In genomic region chr2:207617011-207617671, GRCh38 we compare ENCODE assay signal across 10 cellular contexts. TPM values are rescaled to one million over a fixed set of nuclear protein-coding genes. Genes with fewer than 3 reads are reported as not detected.
DNase-seq lines count a peak whose midpoint lies in the region; FAIRE-seq and TF ChIP-seq lines count a peak whose summit lies in the region.
"Had no signal": no experiment of that assay in that cellular context is flagged by ENCODE, and none has a peak within 500 bp of the region (broad histone marks: within the 10 kb centered on the region; RNA-seq: fewer than 3 reads in every experiment).

No MANE protein-coding gene starts in this region.

- no peaks in the 10 kb centered on the region for H3K9me3 ChIP-seq in Caco-2
- H3K9me3 ChIP-seq in MM.1S (replicated peaks; ENCODE audit: insufficient read depth, low read length): no peaks in the 10 kb centered on the region
- no peaks in the 10 kb centered on the region for H3K9me3 ChIP-seq in CD8-positive, alpha-beta memory T cell (ENCODE audit: low read length)

- H4K20me1 ChIP-seq in MM.1S (ENCODE audit: insufficient read depth, low read length): no peaks in the 10 kb centered on the region

- FAIRE-seq in GM12891 (lab: Jason Lieb, UNC): no peak

- DNase-seq in Caco-2: no peak
- peak; percentile 77 for DNase-seq in RWPE1 (ENCODE audit: low spot score)
- peak; percentile 96 for DNase-seq in fibroblast of mammary gland (ENCODE audit: low read depth)
- peak; percentile 75 for DNase-seq in non-pigmented ciliary epithelial cell (ENCODE audit: low read depth)
- DNase-seq in MM.1S: no peak
- no peak for DNase-seq in cardiac septum (ENCODE audit: low spot score)
- no peak for DNase-seq in CD8-positive, alpha-beta memory T cell
- no peak for DNase-seq in GM12891 (ENCODE audit: insufficient read length, low spot score)
- DNase-seq: activated CD4-positive, alpha-beta T cell treated with anti-CD3 and anti-CD28 coated beads for 4 hours; NCI-H1092 treated with DMSO at 0.1 percent for 48 hours had no signal

- H3K4me1 Mint-ChIP-seq in Caco-2 (ENCODE audit: low read depth, unreplicated experiment): peaks cover 13% of the 10 kb centered on the region
- H3K4me1 Mint-ChIP-seq in CD8-positive, alpha-beta memory T cell: peaks cover 13 to 37% (median 26%) of the 10 kb centered on the region in 3 donors

- H3K27ac ChIP-seq in RWPE1 (peak overlapping the region; percentile 75), MM.1S (ENCODE audit: low read length) (no peak overlapping the region)
- H3K27ac ChIP-seq in CD8-positive, alpha-beta memory T cell (ENCODE audit: low read depth, low read length): no peak overlapping the region

- H3K27me3 ChIP-seq in Caco-2 (replicated peaks; ENCODE audit: control insufficient read depth, insufficient read depth, low read length) (no peaks in the 10 kb centered on the region), MM.1S (replicated peaks; ENCODE audit: insufficient read depth, low read length) (no peaks in the 10 kb centered on the region)
- no peaks in the 10 kb centered on the region for H3K27me3 ChIP-seq in CD8-positive, alpha-beta memory T cell (ENCODE audit: insufficient read depth, low read length, poor library complexity, severe bottlenecking)

- H3K79me2 ChIP-seq in MM.1S (ENCODE audit: low read length): no peaks in the 10 kb centered on the region; the same call in 1 of the 2 replicates

- CTCF ChIA-PET in Caco-2 (lab: Charles Lee): no interaction called here
- CTCF ChIA-PET in RWPE1 (lab: Yijun Ruan, JAX): interaction anchor here (0.7 kb wide), 1 partner anchor 9 kb away, joined by 4 read pairs; no protein-coding TSS in a partner anchor
- CTCF ChIA-PET in CD8-positive, alpha-beta memory T cell (lab: Charles Lee): interaction anchor here (0.9 kb wide), 1 partner anchor 8 kb away, joined by 3 read pairs; no protein-coding TSS in a partner anchor

- H3K4me2 ChIP-seq in MM.1S (ENCODE audit: low read depth, low read length): no peak overlapping the region

- no peaks in the 10 kb centered on the region for H3K9me2 ChIP-seq in MM.1S (replicated peaks; ENCODE audit: insufficient read depth, low read length)

- no peak overlapping the region for H3K9ac ChIP-seq in MM.1S (ENCODE audit: low read length)

- no peaks in the 10 kb centered on the region for H3K9me3 Mint-ChIP-seq in Caco-2 (ENCODE audit: unreplicated experiment)
- no peaks in the 10 kb centered on the region for H3K9me3 Mint-ChIP-seq in CD8-positive, alpha-beta memory T cell

- H3K36me3 Mint-ChIP-seq in Caco-2 (ENCODE audit: insufficient read depth, unreplicated experiment): peaks cover 60% of the 10 kb centered on the region
- peaks cover 14 to 73% (median 22%) of the 10 kb centered on the region in 3 donors for H3K36me3 Mint-ChIP-seq in CD8-positive, alpha-beta memory T cell

- intact Hi-C loops in Caco-2 (cut with micrococcal nuclease; ENCODE audit: unreplicated experiment) (no loop called here), cardiac septum (cut with DNase I) (no loop called here)

- POLR2A ChIA-PET in Caco-2 (lab: Charles Lee): interaction anchor here (0.5 kb wide), 1 partner anchor 94 kb away, joined by 3 read pairs; the partner anchor contains the start of gene CCNYL1
- POLR2A ChIA-PET in RWPE1 (lab: Yijun Ruan, JAX; ENCODE audit: low non-redundant PET): no interaction called here
- POLR2A ChIA-PET in CD8-positive, alpha-beta memory T cell (lab: Charles Lee): no interaction called here

- H3K27me3 Mint-ChIP-seq in Caco-2 (ENCODE audit: insufficient read depth, unreplicated experiment): no peaks in the 10 kb centered on the region
- no peaks in the 10 kb centered on the region for H3K27me3 Mint-ChIP-seq in CD8-positive, alpha-beta memory T cell

- BruUV-seq in Caco-2 (replicated peaks; lab: Mats Ljungman, UMichigan): no TSS peak

- H3K4me3 ChIP-seq in Caco-2 (ENCODE audit: low read depth, low read length): no peak overlapping the region
- no peak overlapping the region for H3K4me3 ChIP-seq in fibroblast of mammary gland (ENCODE audit: control insufficient read depth, low read depth, low read length)
- no peak overlapping the region for H3K4me3 ChIP-seq in MM.1S (ENCODE audit: low read length)
- no peak overlapping the region for H3K4me3 ChIP-seq in CD8-positive, alpha-beta memory T cell (ENCODE audit: low read length)

- peak overlapping the region; percentile 33 for H3K27ac Mint-ChIP-seq in Caco-2 (ENCODE audit: unreplicated experiment)
- H3K27ac Mint-ChIP-seq in CD8-positive, alpha-beta memory T cell: peak overlapping the region in 3 of 8 donors; percentile 26 to 73 (median 35)

- no peak for TF ChIP-seq CTCF in Caco-2 (IDR thresholded peaks at IDR 0.05; ENCODE audit: insufficient read depth in 1 of 2, low read depth in 1 of 2, low read length in 1 of 2, severe bottlenecking in 1 of 2, unreplicated experiment in 1 of 2)
- TF ChIP-seq CTCF in RWPE1 (conservative IDR thresholded peaks at IDR 0.05; ENCODE audit: low read depth): no peak
- no peak for TF ChIP-seq CTCF in fibroblast of mammary gland (conservative IDR thresholded peaks at IDR 0.05; ENCODE audit: control insufficient read depth, insufficient read depth, low read depth, low read length)
- no peak for TF ChIP-seq CTCF in MM.1S (IDR thresholded peaks at IDR 0.05; ENCODE audit: low read length)

- peaks cover 4% of the 10 kb centered on the region for H3K36me3 ChIP-seq in Caco-2 (ENCODE audit: control insufficient read depth, insufficient read depth, low read length)
- no peaks in the 10 kb centered on the region for H3K36me3 ChIP-seq in MM.1S (replicated peaks; ENCODE audit: insufficient read depth, low read length)
- H3K36me3 ChIP-seq in CD8-positive, alpha-beta memory T cell (ENCODE audit: insufficient read depth, low read length): peaks cover 33% of the 10 kb centered on the region

- H3K4me3 Mint-ChIP-seq in Caco-2 (ENCODE audit: unreplicated experiment): no peak overlapping the region
- H3K4me3 Mint-ChIP-seq in CD8-positive, alpha-beta memory T cell: peak overlapping the region in 1 of 7 donors; percentile 53

- no peak overlapping the region for H2AFZ ChIP-seq in MM.1S (ENCODE audit: low read length)

- no peaks in the 10 kb centered on the region for H3F3A ChIP-seq in MM.1S (ENCODE audit: insufficient read depth, low read length)

- H3K4me1 ChIP-seq in Caco-2 (peaks cover 15% of the 10 kb centered on the region), MM.1S (ENCODE audit: low read length) (no peaks in the 10 kb centered on the region)
- H3K4me1 ChIP-seq in CD8-positive, alpha-beta memory T cell (ENCODE audit: insufficient read depth, low read length): peaks cover 13% of the 10 kb centered on the region

- no peak for TF ChIP-seq POLR2A in GM12891 (IDR thresholded peaks at IDR 0.05; ENCODE audit: low read depth, low read length)

TF ChIP-seq in GM12891, 5 proteins besides CTCF, POLR2A, EP300 and RAD21:
- TF ChIP-seq POLR2AphosphoS5 (IDR thresholded peaks at IDR 0.05; ENCODE audit: low read depth, low read length) (no peak), PAX5 (IDR thresholded peaks at IDR 0.05; ENCODE audit: insufficient read depth, low read length, severe bottlenecking) (no peak), POU2F2 (IDR thresholded peaks at IDR 0.05; ENCODE audit: low read depth, low read length) (no peak), TAF1 (IDR thresholded peaks at IDR 0.05; ENCODE audit: low read depth, low read length) (no peak), SPI1 (IDR thresholded peaks at IDR 0.05; ENCODE audit: low read depth, low read length) (no peak)

RNA-seq across cellular contexts. Expression of gene METTL21A, which starts 8.1 kb away (rescaled TPM):
- total RNA-seq in Caco-2 (2022): 31.0 and 34.0 TPM in 2 replicates
- total RNA-seq in cardiac septum: 10.8 TPM
- 10 to 100 TPM; 31.5 to 32.8 TPM for total RNA-seq in CD8-positive, alpha-beta memory T cell
- 30.4 TPM for polyA plus RNA-seq in CD8-positive, alpha-beta memory T cell
- 10.2 TPM for polyA plus RNA-seq in GM12891 (2012; ENCODE audit: low read depth, missing spikeins)

Comparison
In these comparisons a context has a peak if more than half of its experiments do, and no peak if none do; other contexts are left out.
1. DNase-seq: peak in RWPE1 (single experiment), fibroblast of mammary gland (single experiment) and non-pigmented ciliary epithelial cell (single experiment); none in Caco-2 (0 of 2), MM.1S (single experiment), cardiac septum (single experiment), CD8-positive, alpha-beta memory T cell (0 of 5) and GM12891 (single experiment).